ENCODE assay signal across 17 cellular contexts in genomic region chr2:120244656-120245519, GRCh38. TPM values are rescaled to one million over a fixed set of nuclear protein-coding genes. Genes with fewer than 3 reads are reported as not detected.
A peak's percentile ranks its signal among the peaks of the same experiment; 100 is the strongest.
DNase-seq lines count a peak whose midpoint lies in the region; ATAC-seq and TF ChIP-seq lines count a peak whose summit lies in the region.
"Had no signal": no experiment of that assay in that cellular context is flagged by ENCODE, and none has a peak within 500 bp of the region (broad histone marks: within the 10 kb centered on the region; RNA-seq: fewer than 3 reads in every experiment).

No MANE protein-coding gene starts in this region.

- H3K36me3 ChIP-seq in colonic mucosa (no peaks in the 10 kb centered on the region), mucosa of rectum (ENCODE audit: control insufficient read depth in 2 of 2, insufficient read depth in 2 of 2, low read length in 2 of 2) (no peaks in the 10 kb centered on the region), upper lobe of right lung (no peaks in the 10 kb centered on the region)

- H3K27me3 Mint-ChIP-seq in activated naive CD8-positive, alpha-beta T cell = peaks cover 2% of the 10 kb centered on the region
- H3K27me3 Mint-ChIP-seq in activated naive CD8-positive, alpha-beta T cell treated with anti-CD3 and anti-CD28 coated beads, Interleukin-2, amount 50 U/mL, for 24 hours = peaks cover 23% of the 10 kb centered on the region
- peaks cover 30% of the 10 kb centered on the region for H3K27me3 Mint-ChIP-seq in T-helper 17 cell

- H3K9ac ChIP-seq in colonic mucosa (ENCODE audit: low read depth in 2 of 2, low read length in 2 of 2) (peak overlapping the region in 1 of 2 donors; percentile 83), mucosa of rectum (ENCODE audit: low read depth in 1 of 2, low read length in 2 of 2) (peak overlapping the region; percentile 49 to 51)

- H3K9me3 Mint-ChIP-seq in activated naive CD8-positive, alpha-beta T cell (ENCODE audit: low read depth) = no peaks in the 10 kb centered on the region
- H3K9me3 Mint-ChIP-seq in activated naive CD8-positive, alpha-beta T cell treated with anti-CD3 and anti-CD28 coated beads, Interleukin-2, amount 50 U/mL, for 24 hours = peaks cover 5% of the 10 kb centered on the region

- no peak for DNase-seq in activated naive CD8-positive, alpha-beta T cell treated with anti-CD3 and anti-CD28 coated beads, Interleukin-2, amount 50 U/mL, for 24 hours
- DNase-seq in colonic mucosa = no peak
- DNase-seq in upper lobe of right lung = no peak
- DNase-seq in T-helper 17 cell = no peak
- DNase-seq in KG1 (lab: John Stamatoyannopoulos, UW) = no peak
- DNase-seq: activated CD4-positive, alpha-beta T cell treated with anti-CD3 and anti-CD28 coated beads for 4 hours; activated naive CD8-positive, alpha-beta T cell treated with anti-CD3 and anti-CD28 coated beads, Interleukin-2, amount 10 ng/mL, durations not matched to agents 7 days and 5 days; activated T-cell treated with anti-CD3 and anti-CD28 coated beads for 4 hours; foreskin melanocyte; GF-D8; NCI-H1092; NCI-H2171; T-helper 9 cell had no signal

- intact Hi-C loops in colonic mucosa (cut with DNase I) = no loop called here
- intact Hi-C loops in upper lobe of right lung (cut with DNase I) = no loop called here

- H3K4me3 Mint-ChIP-seq in activated naive CD8-positive, alpha-beta T cell = no peak overlapping the region
- no peak overlapping the region for H3K4me3 Mint-ChIP-seq in activated naive CD8-positive, alpha-beta T cell treated with anti-CD3 and anti-CD28 coated beads, Interleukin-2, amount 50 U/mL, for 24 hours
- H3K4me3 Mint-ChIP-seq in T-helper 17 cell = no peak overlapping the region
- H3K4me3 Mint-ChIP-seq: activated naive CD8-positive, alpha-beta T cell treated with anti-CD3 and anti-CD28 coated beads, Interleukin-2, amount 10 ng/mL, durations not matched to agents 7 days and 5 days; nephron progenitor cell had no signal

- no peaks in the 10 kb centered on the region for H3K4me1 Mint-ChIP-seq in activated naive CD8-positive, alpha-beta T cell (ENCODE audit: low read depth)
- H3K4me1 Mint-ChIP-seq in activated naive CD8-positive, alpha-beta T cell treated with anti-CD3 and anti-CD28 coated beads, Interleukin-2, amount 50 U/mL, for 24 hours = peaks cover 2% of the 10 kb centered on the region
- H3K4me1 Mint-ChIP-seq in T-helper 17 cell = peaks cover 4% of the 10 kb centered on the region

- no peak for TF ChIP-seq CTCF in colonic mucosa (IDR thresholded peaks at IDR 0.05)
- TF ChIP-seq CTCF in upper lobe of right lung (IDR thresholded peaks at IDR 0.05) = no peak

- peak overlapping the region; percentile 84 for H3K27ac ChIP-seq in colonic mucosa
- peak overlapping the region; percentile 83 to 88 for H3K27ac ChIP-seq in mucosa of rectum (ENCODE audit: low read depth in 2 of 2, low read length in 2 of 2)
- peak overlapping the region; percentile 72 for H3K27ac ChIP-seq in upper lobe of right lung

- H3K27ac Mint-ChIP-seq in activated naive CD8-positive, alpha-beta T cell = peak overlapping the region; percentile 58
- no peak overlapping the region for H3K27ac Mint-ChIP-seq in activated naive CD8-positive, alpha-beta T cell treated with anti-CD3 and anti-CD28 coated beads, Interleukin-2, amount 50 U/mL, for 24 hours
- no peak overlapping the region for H3K27ac Mint-ChIP-seq in T-helper 17 cell
- H3K27ac Mint-ChIP-seq: nephron progenitor cell had no signal

- H3K4me3 ChIP-seq in colonic mucosa (no peak overlapping the region), mucosa of rectum (ENCODE audit: low read length in 2 of 2) (peak overlapping the region in 1 of 2 donors; percentile 44), upper lobe of right lung (no peak overlapping the region)

- H3K27me3 ChIP-seq in colonic mucosa = no peaks in the 10 kb centered on the region
- no peaks in the 10 kb centered on the region for H3K27me3 ChIP-seq in mucosa of rectum (ENCODE audit: control insufficient read depth in 2 of 2, insufficient read depth in 2 of 2, low read length in 2 of 2)
- no peaks in the 10 kb centered on the region for H3K27me3 ChIP-seq in upper lobe of right lung

- peaks cover 3% of the 10 kb centered on the region for H3K36me3 Mint-ChIP-seq in activated naive CD8-positive, alpha-beta T cell
- H3K36me3 Mint-ChIP-seq in activated naive CD8-positive, alpha-beta T cell treated with anti-CD3 and anti-CD28 coated beads, Interleukin-2, amount 50 U/mL, for 24 hours (ENCODE audit: low read depth) = no peaks in the 10 kb centered on the region
- peaks cover 3% of the 10 kb centered on the region for H3K36me3 Mint-ChIP-seq in T-helper 17 cell (ENCODE audit: low read depth)

- no peak for ATAC-seq in activated naive CD8-positive, alpha-beta T cell treated with anti-CD3 and anti-CD28 coated beads, Interleukin-2, amount 50 U/mL, for 24 hours
- peak; percentile 62 for ATAC-seq in upper lobe of right lung
- ATAC-seq in T-helper 17 cell = no peak
- ATAC-seq in GM21515 (IDR thresholded peaks at IDR 0.05; ENCODE audit: unreplicated experiment) = no peak

- H3K4me1 ChIP-seq in colonic mucosa = peaks cover 15% of the 10 kb centered on the region
- peaks cover 21 to 26% of the 10 kb centered on the region in 2 donors for H3K4me1 ChIP-seq in mucosa of rectum (ENCODE audit: control insufficient read depth in 2 of 2, insufficient read depth in 2 of 2, low read length in 2 of 2)
- peaks cover 14% of the 10 kb centered on the region for H3K4me1 ChIP-seq in upper lobe of right lung

- no peaks in the 10 kb centered on the region for H3K9me3 ChIP-seq in colonic mucosa
- H3K9me3 ChIP-seq in mucosa of rectum (ENCODE audit: control insufficient read depth in 2 of 2, low read length in 2 of 2) = no peaks in the 10 kb centered on the region
- H3K9me3 ChIP-seq in upper lobe of right lung = no peaks in the 10 kb centered on the region
- H3K9me3 ChIP-seq in T-helper 17 cell (ENCODE audit: control insufficient read depth, low read length, poor library complexity, severe bottlenecking) = no peaks in the 10 kb centered on the region

RNA-seq across cellular contexts. Expression of gene RALB, which starts 7.8 kb away (rescaled TPM):
- total RNA-seq in colonic mucosa (10 to 100 TPM; 71.8 to 93.4 TPM), upper lobe of right lung (65.9 TPM), T-helper 17 cell (10 to 100 TPM; 17.5 to 20.2 TPM)

RNA-seq across cellular contexts. Expression of gene TMEM185B, which starts 21.7 kb away (rescaled TPM):
- total RNA-seq in colonic mucosa (10 to 100 TPM; 14.4 to 16.5 TPM), upper lobe of right lung (26.6 TPM), T-helper 17 cell (10 to 100 TPM; 19.8 to 21.1 TPM)
